In genomic region chr12:77299910-77300772, GRCh38 we compare ENCODE assay signal across 15 cellular contexts.
A peak's percentile ranks its signal among the peaks of the same experiment; 100 is the strongest.
DNase-seq lines count a peak whose midpoint lies in the region; ATAC-seq and TF ChIP-seq lines count a peak whose summit lies in the region.
"Had no signal": no experiment of that assay in that cellular context is flagged by ENCODE, and none has a peak within 500 bp of the region (broad histone marks: within the 10 kb centered on the region; RNA-seq: fewer than 3 reads in every experiment).

No MANE protein-coding gene starts in this region.

- H3K36me3 Mint-ChIP-seq in MCF 10A (ENCODE audit: insufficient read depth, unreplicated experiment) = no peaks in the 10 kb centered on the region
- H3K36me3 Mint-ChIP-seq in CD8-positive, alpha-beta memory T cell = no peaks in the 10 kb centered on the region
- H3K36me3 Mint-ChIP-seq: natural killer cell treated with Interleukin-12 subunit alpha and Interleukin-12 subunit beta and Interleukin-15 and Interleukin-18, amount 100 ng/mL, for 72 hours had no signal

- H3K9me3 ChIP-seq in breast epithelium (no peaks in the 10 kb centered on the region), ovary (no peaks in the 10 kb centered on the region)
- no peaks in the 10 kb centered on the region for H3K9me3 ChIP-seq in CD8-positive, alpha-beta memory T cell (ENCODE audit: low read length)
- H3K9me3 ChIP-seq: body of pancreas, gastrocnemius medialis had no signal

- H3K36me3 ChIP-seq in breast epithelium = no peaks in the 10 kb centered on the region
- no peaks in the 10 kb centered on the region for H3K36me3 ChIP-seq in ovary
- H3K36me3 ChIP-seq in CD8-positive, alpha-beta memory T cell (ENCODE audit: insufficient read depth, low read length) = no peaks in the 10 kb centered on the region
- H3K36me3 ChIP-seq: gastrocnemius medialis had no signal

- POLR2A ChIA-PET in MCF 10A (lab: Yijun Ruan, JAX) = interaction anchor here (0.7 to 1.0 kb wide), 3 partner anchors 20 to 368 kb away, joined by 3 to 5 read pairs (median 4); no protein-coding TSS in a partner anchor
- POLR2A ChIA-PET in CD8-positive, alpha-beta memory T cell (lab: Charles Lee) = no interaction called here

- H3K27ac ChIP-seq in breast epithelium (no peak overlapping the region), ovary (no peak overlapping the region)
- no peak overlapping the region for H3K27ac ChIP-seq in CD8-positive, alpha-beta memory T cell (ENCODE audit: low read depth, low read length)
- H3K27ac ChIP-seq: body of pancreas, gastrocnemius medialis had no signal

- H3K4me1 Mint-ChIP-seq in MCF 10A (ENCODE audit: insufficient read depth, unreplicated experiment) = peaks cover 20% of the 10 kb centered on the region
- no peaks in the 10 kb centered on the region for H3K4me1 Mint-ChIP-seq in CD8-positive, alpha-beta memory T cell

- no peak for TF ChIP-seq CTCF in MCF 10A (IDR thresholded peaks at IDR 0.05; ENCODE audit: unreplicated experiment)
- no peak for TF ChIP-seq CTCF in breast epithelium (IDR thresholded peaks at IDR 0.05)
- no peak for TF ChIP-seq CTCF in ovary (IDR thresholded peaks at IDR 0.05)

- H3K4me3 Mint-ChIP-seq in MCF 10A (ENCODE audit: unreplicated experiment) = no peak overlapping the region
- no peak overlapping the region for H3K4me3 Mint-ChIP-seq in CD8-positive, alpha-beta memory T cell
- H3K4me3 Mint-ChIP-seq: activated T-cell treated with anti-CD3 and anti-CD28 coated beads, Interleukin-2, amount 50 U/mL, for 4 hours; natural killer cell treated with Interleukin-12 subunit alpha and Interleukin-12 subunit beta and Interleukin-15 and Interleukin-18, amount 100 ng/mL, for 72 hours had no signal

- ATAC-seq in SK-N-SH treated with all-trans-retinoic acid at 6 μM for 48 hours = peak; percentile 95
- no peak for ATAC-seq in Right ventricle myocardium superior (ENCODE audit: poor library complexity)
- ATAC-seq: activated T-cell treated with anti-CD3 and anti-CD28 coated beads, Interleukin-2, amount 50 U/mL, for 4 hours; body of pancreas; gastrocnemius medialis; natural killer cell treated with Interleukin-12 subunit alpha and Interleukin-12 subunit beta and Interleukin-15 and Interleukin-18, amount 100 ng/mL, for 72 hours had no signal

- no peaks in the 10 kb centered on the region for H3K27me3 ChIP-seq in breast epithelium
- no peaks in the 10 kb centered on the region for H3K27me3 ChIP-seq in ovary
- H3K27me3 ChIP-seq in CD8-positive, alpha-beta memory T cell (ENCODE audit: insufficient read depth, low read length, poor library complexity, severe bottlenecking) = no peaks in the 10 kb centered on the region
- H3K27me3 ChIP-seq: body of pancreas, gastrocnemius medialis had no signal

- no TSS peak for BruUV-seq in MCF 10A (replicated peaks; lab: Mats Ljungman, UMichigan)

- no peak for TF ChIP-seq EP300 in ovary (IDR thresholded peaks at IDR 0.05)

- WGBS in ovary, 3 donors = 83 to 91% (median 90%) methylated on average over 4 of the region's 4 CpGs

- H3K9me3 Mint-ChIP-seq in MCF 10A (ENCODE audit: unreplicated experiment) = no peaks in the 10 kb centered on the region
- H3K9me3 Mint-ChIP-seq in CD8-positive, alpha-beta memory T cell = peaks cover 0 to 3% (median 2%) of the 10 kb centered on the region in 5 donors
- H3K9me3 Mint-ChIP-seq: activated T-cell treated with anti-CD3 and anti-CD28 coated beads, Interleukin-2, amount 50 U/mL, for 4 hours had no signal

- intact Hi-C loops in MCF 10A (cut with micrococcal nuclease) (no loop called here), breast epithelium (cut with DNase I; ENCODE audit: low total_unique reads) (no loop called here), Right ventricle myocardium superior (cut with DNase I) (no loop called here), ovary (cut with DNase I) (no loop called here)

- H3K4me3 ChIP-seq in breast epithelium (no peak overlapping the region), ovary (no peak overlapping the region)
- no peak overlapping the region for H3K4me3 ChIP-seq in CD8-positive, alpha-beta memory T cell (ENCODE audit: low read length)
- H3K4me3 ChIP-seq: body of pancreas, gastrocnemius medialis had no signal

- TF ChIP-seq POLR2A in breast epithelium (IDR thresholded peaks at IDR 0.05) (no peak), ovary (IDR thresholded peaks at IDR 0.05) (no peak)

- H3K4me1 ChIP-seq in breast epithelium = no peaks in the 10 kb centered on the region
- H3K4me1 ChIP-seq in ovary (ENCODE audit: insufficient read depth) = no peaks in the 10 kb centered on the region
- H3K4me1 ChIP-seq in CD8-positive, alpha-beta memory T cell (ENCODE audit: insufficient read depth, low read length) = no peaks in the 10 kb centered on the region
- H3K4me1 ChIP-seq: body of pancreas, gastrocnemius medialis had no signal

- H3K27me3 Mint-ChIP-seq in MCF 10A (ENCODE audit: insufficient read depth, unreplicated experiment) = no peaks in the 10 kb centered on the region
- H3K27me3 Mint-ChIP-seq in CD8-positive, alpha-beta memory T cell = no peaks in the 10 kb centered on the region
- H3K27me3 Mint-ChIP-seq: natural killer cell treated with Interleukin-12 subunit alpha and Interleukin-12 subunit beta and Interleukin-15 and Interleukin-18, amount 100 ng/mL, for 72 hours had no signal

- peak overlapping the region; percentile 33 for H3K27ac Mint-ChIP-seq in MCF 10A (ENCODE audit: low read depth, unreplicated experiment)
- no peak overlapping the region for H3K27ac Mint-ChIP-seq in CD8-positive, alpha-beta memory T cell
- H3K27ac Mint-ChIP-seq: natural killer cell treated with Interleukin-12 subunit alpha and Interleukin-12 subunit beta and Interleukin-15 and Interleukin-18, amount 100 ng/mL, for 72 hours had no signal

- CTCF ChIA-PET in MCF 10A (lab: Yijun Ruan, JAX) = interaction anchor here (1.0 to 1.2 kb wide), 2 partner anchors 24 to 251 kb away, joined by 3 to 6 read pairs; no protein-coding TSS in a partner anchor
- CTCF ChIA-PET in CD8-positive, alpha-beta memory T cell (lab: Charles Lee) = no interaction called here

- DNase-seq in MCF 10A (ENCODE audit: unreplicated experiment) = peak; percentile 68
- DNase-seq in breast epithelium (ENCODE audit: low spot score in 2 of 2) = no peak
- DNase-seq in fibroblast of peridontal ligament (ENCODE audit: extremely low read depth) = peak; percentile 87
- peak; percentile 85 for DNase-seq in stromal cell of bone marrow (ENCODE audit: low read depth)
- DNase-seq in Right ventricle myocardium superior = no peak
- DNase-seq in ovary = no peak
- no peak for DNase-seq in CD8-positive, alpha-beta memory T cell
- DNase-seq: activated T-cell treated with anti-CD3 and anti-CD28 coated beads, Interleukin-2, amount 50 U/mL, for 4 hours; AML-193; body of pancreas; gastrocnemius medialis; NCI-H1417 treated with DMSO at 0.1 percent for 48 hours; NCI-H526 had no signal

TF ChIP-seq in SK-N-SH treated with all-trans-retinoic acid at 6 μM for 48 hours, 23 proteins besides CTCF, POLR2A, EP300 and RAD21:
- TF ChIP-seq SNAI2 (CRISPR knock-in tag; IDR thresholded peaks at IDR 0.05) = no peak
- TF ChIP-seq CREB5 (CRISPR knock-in tag; IDR thresholded peaks at IDR 0.05; ENCODE audit: low read depth) = no peak
- peak; percentile 86 for TF ChIP-seq TOX (CRISPR knock-in tag; IDR thresholded peaks at IDR 0.05; ENCODE audit: borderline replicate concordance)
- peak; percentile 76 for TF ChIP-seq ISL1 (CRISPR knock-in tag; IDR thresholded peaks at IDR 0.05)
- no peak for TF ChIP-seq CSRNP3 (CRISPR knock-in tag; IDR thresholded peaks at IDR 0.05)
- TF ChIP-seq GLIS3 (CRISPR knock-in tag; IDR thresholded peaks at IDR 0.05) = no peak

Comparison
In these comparisons a context has a peak if more than half of its experiments do, and no peak if none do; other contexts are left out.
1. DNase-seq: peak in MCF 10A (single experiment), fibroblast of peridontal ligament (single experiment) and stromal cell of bone marrow (single experiment); none in breast epithelium (0 of 2), Right ventricle myocardium superior (single experiment), ovary (0 of 5) and CD8-positive, alpha-beta memory T cell (0 of 5).